Comparison of ENCODE assay signal across 1 cellular context in genomic region chr5:78320461-78320860, GRCh38.
TF ChIP-seq lines count a peak whose summit lies in the region.

No MANE protein-coding gene starts in this region.

TF ChIP-seq in WTC11, 78 proteins besides CTCF, POLR2A, EP300 and RAD21 (continued from another document):
- TF ChIP-seq IRF1 (CRISPR knock-in tag; IDR thresholded peaks at IDR 0.05) (no peak), FOXK1 (CRISPR knock-in tag; IDR thresholded peaks at IDR 0.05) (no peak), ZNF263 (CRISPR knock-in tag; IDR thresholded peaks at IDR 0.05; ENCODE audit: low read depth) (no peak), NR3C1 (CRISPR knock-in tag; conservative IDR thresholded peaks at IDR 0.05; ENCODE audit: low read depth) (no peak), MLX (CRISPR knock-in tag; IDR thresholded peaks at IDR 0.05) (no peak), E2F4 (CRISPR knock-in tag; IDR thresholded peaks at IDR 0.05; ENCODE audit: borderline replicate concordance, low read depth) (no peak), ZNF219 (CRISPR knock-in tag; IDR thresholded peaks at IDR 0.05; ENCODE audit: borderline replicate concordance) (no peak), ZBTB21 (CRISPR knock-in tag; IDR thresholded peaks at IDR 0.05; ENCODE audit: borderline replicate concordance) (no peak)
